Comparison of ENCODE assay signal across 34 cellular contexts in genomic region chr5:2052687-2053086, GRCh38.
"Had no signal": no experiment of that assay in that cellular context is flagged by ENCODE, and none has a peak within 500 bp of the region (broad histone marks: within the 10 kb centered on the region; RNA-seq: fewer than 3 reads in every experiment).

No MANE protein-coding gene starts in this region.

- ATAC-seq: activated CD4-positive, alpha-beta T cell treated with anti-CD3 and anti-CD28 coated beads for 36 hours; activated T-cell treated with anti-CD3 and anti-CD28 coated beads, Interleukin-2, amount 50 U/mL, for 72 hours; esophagus mucosa; foreskin keratinocyte; gastrocnemius medialis; heart right ventricle had no signal

- H3K4me1 ChIP-seq: foreskin keratinocyte, gastrocnemius medialis, heart right ventricle had no signal

- H3K27ac ChIP-seq: brain microvascular endothelial cell, coronary artery, dorsolateral prefrontal cortex, foreskin keratinocyte, gastrocnemius medialis, heart right ventricle, hepatocyte had no signal

- H3K27ac Mint-ChIP-seq: activated CD4-positive, alpha-beta memory T cell treated with anti-CD3 and anti-CD28 coated beads, Interleukin-2, amount 10 ng/mL, durations not matched to agents 7 days and 5 days; activated CD4-positive, alpha-beta T cell treated with anti-CD3 and anti-CD28 coated beads for 36 hours; activated CD4-positive, alpha-beta T cell treated with anti-CD3 and anti-CD28 coated beads, Interleukin-2, amount 10 ng/mL, durations not matched to agents 24 days and 14 days; activated naive CD8-positive, alpha-beta T cell; activated T-cell treated with anti-CD3 and anti-CD28 coated beads, Interleukin-2, amount 50 U/mL, for 24 hours; activated T-cell treated with anti-CD3 and anti-CD28 coated beads, Interleukin-2, amount 50 U/mL, for 72 hours; dendritic cell treated with granulocyte-macrophage colony-stimulating factor and Interleukin-4, amounts not matched to agents 40 ng/mL and 50 ng/mL, for 4 days; endodermal cell; T-helper 1 cell treated with Interleukin-12 subunit alpha and Interleukin-12 subunit beta and Interleukin-4 antibody, amounts not matched to agents 30 μg/mL and 1 μg/mL, for 36 hours; T-helper 2 cell treated with Interferon-gamma antibody and Interleukin-4, amounts not matched to agents 5 μg/mL and 100 μg/mL, for 36 hours had no signal

- H3K4me3 Mint-ChIP-seq: activated CD4-positive, alpha-beta memory T cell treated with anti-CD3 and anti-CD28 coated beads, Interleukin-2, amount 10 ng/mL, durations not matched to agents 7 days and 5 days; activated CD4-positive, alpha-beta T cell treated with anti-CD3 and anti-CD28 coated beads for 36 hours; activated CD4-positive, alpha-beta T cell treated with anti-CD3 and anti-CD28 coated beads, Interleukin-2, amount 10 ng/mL, durations not matched to agents 24 days and 14 days; activated naive CD8-positive, alpha-beta T cell; activated T-cell treated with anti-CD3 and anti-CD28 coated beads, Interleukin-2, amount 50 U/mL, for 24 hours; activated T-cell treated with anti-CD3 and anti-CD28 coated beads, Interleukin-2, amount 50 U/mL, for 72 hours; central memory CD8-positive, alpha-beta T cell; dendritic cell treated with granulocyte-macrophage colony-stimulating factor and Interleukin-4, amounts not matched to agents 40 ng/mL and 50 ng/mL, for 4 days; endodermal cell; T-helper 1 cell treated with Interleukin-12 subunit alpha and Interleukin-12 subunit beta and Interleukin-4 antibody, amounts not matched to agents 30 μg/mL and 1 μg/mL, for 36 hours; T-helper 2 cell treated with Interferon-gamma antibody and Interleukin-4, amounts not matched to agents 5 μg/mL and 100 μg/mL, for 36 hours had no signal

- H3K36me3 Mint-ChIP-seq: activated naive CD8-positive, alpha-beta T cell had no signal

- H3K27me3 Mint-ChIP-seq: activated CD4-positive, alpha-beta T cell treated with anti-CD3 and anti-CD28 coated beads, Interleukin-2, amount 10 ng/mL, durations not matched to agents 24 days and 14 days; dendritic cell treated with granulocyte-macrophage colony-stimulating factor and Interleukin-4, amounts not matched to agents 40 ng/mL and 50 ng/mL, for 4 days had no signal

- H3K9me3 ChIP-seq: gastrocnemius medialis had no signal

- H3K4me1 Mint-ChIP-seq: activated CD4-positive, alpha-beta memory T cell treated with anti-CD3 and anti-CD28 coated beads, Interleukin-2, amount 10 ng/mL, durations not matched to agents 7 days and 5 days; activated CD4-positive, alpha-beta T cell treated with anti-CD3 and anti-CD28 coated beads for 36 hours; activated CD4-positive, alpha-beta T cell treated with anti-CD3 and anti-CD28 coated beads, Interleukin-2, amount 10 ng/mL, durations not matched to agents 24 days and 14 days; central memory CD8-positive, alpha-beta T cell; endodermal cell had no signal

- H3K4me2 ChIP-seq: hepatocyte had no signal

- H3K9me3 Mint-ChIP-seq: activated CD4-positive, alpha-beta memory T cell treated with anti-CD3 and anti-CD28 coated beads, Interleukin-2, amount 10 ng/mL, durations not matched to agents 7 days and 5 days; activated CD4-positive, alpha-beta T cell treated with anti-CD3 and anti-CD28 coated beads, Interleukin-2, amount 10 ng/mL, durations not matched to agents 24 days and 14 days; activated T-cell treated with anti-CD3 and anti-CD28 coated beads, Interleukin-2, amount 50 U/mL, for 24 hours; activated T-cell treated with anti-CD3 and anti-CD28 coated beads, Interleukin-2, amount 50 U/mL, for 72 hours; central memory CD8-positive, alpha-beta T cell; dendritic cell treated with granulocyte-macrophage colony-stimulating factor and Interleukin-4, amounts not matched to agents 40 ng/mL and 50 ng/mL, for 4 days; T-helper 1 cell treated with Interleukin-12 subunit alpha and Interleukin-12 subunit beta and Interleukin-4 antibody, amounts not matched to agents 30 μg/mL and 1 μg/mL, for 36 hours; T-helper 2 cell treated with Interferon-gamma antibody and Interleukin-4, amounts not matched to agents 5 μg/mL and 100 μg/mL, for 36 hours had no signal

- DNase-seq: activated CD4-positive, alpha-beta memory T cell treated with anti-CD3 and anti-CD28 coated beads, Interleukin-2, amount 10 ng/mL, durations not matched to agents 7 days and 5 days; activated CD4-positive, alpha-beta T cell treated with anti-CD3 and anti-CD28 coated beads for 36 hours; activated CD4-positive, alpha-beta T cell treated with anti-CD3 and anti-CD28 coated beads, Interleukin-2, amount 10 ng/mL, durations not matched to agents 24 days and 14 days; activated CD4-positive, alpha-beta T cell treated with anti-CD3 and anti-CD28 coated beads, Interleukin-2, amount 50 U/mL, for 4 hours; activated CD4-positive, CD25-positive, alpha-beta regulatory T cell; activated CD4-positive, CD25-positive, alpha-beta regulatory T cell treated with anti-CD3 and anti-CD28 coated beads, Interleukin-2, amount 50 U/mL, for 72 hours; activated CD8-positive, alpha-beta memory T cell treated with anti-CD3 and anti-CD28 coated beads, Interleukin-2, amount 50 U/mL, for 48 hours; activated effector memory CD4-positive, alpha-beta T cell treated with Interleukin-2 at 50 U/mL for 16 hours; activated gamma-delta T cell treated with Interleukin-2 at 50 U/mL for 16 hours; activated naive CD4-positive, alpha-beta T cell treated with anti-CD3 and anti-CD28 coated beads, Interleukin-2, amount 50 U/mL, for 16 hours; activated naive CD4-positive, alpha-beta T cell treated with Interleukin-2 at 50 U/mL for 16 hours; activated T-cell treated with anti-CD3 and anti-CD28 coated beads for 4 hours; activated T-cell treated with anti-CD3 and anti-CD28 coated beads, Interleukin-2, amount 50 U/mL, for 24 hours; activated T-cell treated with anti-CD3 and anti-CD28 coated beads, Interleukin-2, amount 50 U/mL, for 72 hours; amniotic stem cell; anterior cingulate cortex; brain microvascular endothelial cell; dorsolateral prefrontal cortex; effector memory CD4-positive, alpha-beta T cell; endodermal cell; foreskin keratinocyte; gastrocnemius medialis; heart right ventricle; T1000 had no signal

- H3K4me3 ChIP-seq: coronary artery, dorsolateral prefrontal cortex, gastrocnemius medialis, heart right ventricle, hepatocyte had no signal

- FAIRE-seq: astrocyte, bronchial epithelial cell had no signal

- H3K36me3 ChIP-seq: brain microvascular endothelial cell, gastrocnemius medialis, heart right ventricle had no signal

- H3K27me3 ChIP-seq: brain microvascular endothelial cell, foreskin keratinocyte, gastrocnemius medialis had no signal

- H3K79me2 ChIP-seq: hepatocyte had no signal

- H2AFZ ChIP-seq: hepatocyte had no signal
